In the genomic region with DNA sequence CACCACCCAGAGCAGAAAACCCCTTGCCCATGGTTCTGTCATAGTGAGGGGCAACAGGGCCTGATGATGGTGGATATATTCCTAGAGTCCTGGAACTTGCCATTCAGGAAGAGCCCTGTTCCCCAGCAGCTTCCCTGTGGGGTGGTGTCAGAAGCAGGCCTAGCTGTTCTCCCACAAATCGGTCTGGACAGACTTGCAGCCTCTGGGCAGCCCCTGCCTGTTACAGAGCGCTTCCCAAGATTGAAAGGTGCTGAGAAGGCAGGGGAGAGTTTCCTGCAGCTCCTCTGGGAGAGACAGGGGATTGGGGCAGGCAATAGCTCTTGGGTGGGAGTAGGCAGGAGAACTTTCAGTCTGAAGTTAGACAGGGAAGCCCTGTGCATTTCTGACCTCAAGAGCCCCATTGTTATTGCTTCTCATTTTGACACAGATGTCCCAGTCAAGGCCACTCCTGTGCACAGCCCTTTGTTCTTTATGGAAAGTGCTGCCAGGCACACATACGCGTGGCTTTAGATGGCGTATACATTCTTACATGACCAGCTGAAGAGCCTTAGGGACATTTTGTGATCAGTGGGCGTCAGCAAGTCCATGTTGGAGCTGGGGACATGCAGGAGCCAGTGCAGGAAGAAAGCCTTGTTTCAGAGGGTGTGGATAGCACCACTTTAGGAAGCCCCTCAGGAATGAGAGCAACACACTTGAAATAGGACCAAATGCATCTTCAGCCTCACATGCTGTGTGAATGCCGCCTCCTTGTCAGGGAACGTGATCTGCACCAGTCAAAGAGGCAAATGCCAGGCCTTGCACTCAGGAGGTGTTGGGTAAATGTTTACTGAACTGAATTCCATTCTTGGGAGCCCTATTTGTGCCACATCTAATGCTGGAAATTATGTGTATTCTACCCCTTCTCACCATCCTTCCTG, we compare ENCODE assay signal across 17 cellular contexts.
A peak's percentile ranks its signal among the peaks of the same experiment; 100 is the strongest.
DNase-seq lines count a peak whose midpoint lies in the region; ATAC-seq and TF ChIP-seq lines count a peak whose summit lies in the region.
"Had no signal": no experiment of that assay in that cellular context is flagged by ENCODE, and none has a peak within 500 bp of the region (broad histone marks: within the 10 kb centered on the region; RNA-seq: fewer than 3 reads in every experiment).

No MANE protein-coding gene starts in this region.

- peak overlapping the region; percentile 39 for H3K27ac Mint-ChIP-seq in glutamatergic neuron (ENCODE audit: unreplicated experiment)
- H3K27ac Mint-ChIP-seq: HFFc6, memory B cell had no signal

- H3K4me1 Mint-ChIP-seq in glutamatergic neuron (ENCODE audit: low read depth, unreplicated experiment) = peaks cover 52% of the 10 kb centered on the region

- H3K27me3 Mint-ChIP-seq in glutamatergic neuron (ENCODE audit: unreplicated experiment) = peaks cover 4% of the 10 kb centered on the region

- H3K4me3 Mint-ChIP-seq in glutamatergic neuron (ENCODE audit: unreplicated experiment) = no peak overlapping the region
- H3K4me3 Mint-ChIP-seq: HFFc6, memory B cell had no signal

- no peaks in the 10 kb centered on the region for H3K9me3 ChIP-seq in muscle layer of duodenum (ENCODE audit: control insufficient read depth in 1 of 2, low read length in 2 of 2)
- H3K9me3 ChIP-seq in tibial artery = no peaks in the 10 kb centered on the region
- H3K9me3 ChIP-seq: neutrophil had no signal

- H3K4me3 ChIP-seq in muscle layer of duodenum (ENCODE audit: low read depth in 1 of 2, low read length in 2 of 2) (no peak overlapping the region), tibial artery (no peak overlapping the region)

- H3K27me3 ChIP-seq in muscle layer of duodenum (ENCODE audit: low read depth, low read length) (no peaks in the 10 kb centered on the region), tibial artery (no peaks in the 10 kb centered on the region)

- peak; percentile 19 for DNase-seq in NCI-H510A treated with DMSO at 0.1 percent for 48 hours (lab: John Stamatoyannopoulos, UW)
- no peak for DNase-seq in NCI-H510A (lab: John Stamatoyannopoulos, UW)
- DNase-seq in glutamatergic neuron = no peak
- DNase-seq in tibial artery = peak in 1 of 2 donors; percentile 52
- no peak for DNase-seq in ureter (ENCODE audit: low spot score)
- DNase-seq in AG08395 (ENCODE audit: low spot score) = no peak
- DNase-seq: activated CD4-positive, alpha-beta T cell treated with anti-CD3 and anti-CD28 coated beads, Interleukin-2, amount 50 U/mL, for 4 hours; HFFc6; NCI-H2107; RPMI8226; stimulated activated CD4-positive, alpha-beta T cell treated with anti-CD3 and anti-CD28 coated beads, Interleukin-4, amount 100 ng/mL, for 1 hour; SW 1271 had no signal

- H3K36me3 ChIP-seq in muscle layer of duodenum (ENCODE audit: control insufficient read depth in 1 of 2, insufficient read depth in 2 of 2, low read length in 2 of 2) (no peaks in the 10 kb centered on the region), tibial artery (no peaks in the 10 kb centered on the region)
- H3K36me3 ChIP-seq: neutrophil had no signal

- intact Hi-C loops in tibial artery (cut with DNase I; ENCODE audit: low total_unique reads) = no loop called here

- no peak for ATAC-seq in activated CD4-positive, CD25-positive, alpha-beta regulatory T cell treated with anti-CD3 and anti-CD28 coated beads, Interleukin-2, amount 50 U/mL, for 24 hours

- H3K27ac ChIP-seq in muscle layer of duodenum (ENCODE audit: low read length) (peak overlapping the region; percentile 16), tibial artery (peak overlapping the region; percentile 25 to 57)
- H3K27ac ChIP-seq: C4-2B, neutrophil had no signal

- H3K9me3 Mint-ChIP-seq in glutamatergic neuron (ENCODE audit: unreplicated experiment) = peaks cover 14% of the 10 kb centered on the region
- H3K9me3 Mint-ChIP-seq: HFFc6, memory B cell had no signal

- TF ChIP-seq CTCF in glutamatergic neuron (IDR thresholded peaks at IDR 0.05; ENCODE audit: partially characterized antibody, unreplicated experiment) (no peak), tibial artery (IDR thresholded peaks at IDR 0.05) (no peak)

- H3K36me3 Mint-ChIP-seq in glutamatergic neuron (ENCODE audit: unreplicated experiment) = peaks cover 6% of the 10 kb centered on the region
- H3K36me3 Mint-ChIP-seq: memory B cell had no signal

- H3K4me1 ChIP-seq in muscle layer of duodenum (ENCODE audit: control insufficient read depth in 1 of 2, insufficient read depth in 2 of 2, low read length in 2 of 2) = peaks cover 7 to 36% of the 10 kb centered on the region in 2 donors
- peaks cover 0 to 64% (median 24%) of the 10 kb centered on the region in 4 donors for H3K4me1 ChIP-seq in tibial artery
